ENCODE assay signal across 8 cellular contexts in the genomic region with DNA sequence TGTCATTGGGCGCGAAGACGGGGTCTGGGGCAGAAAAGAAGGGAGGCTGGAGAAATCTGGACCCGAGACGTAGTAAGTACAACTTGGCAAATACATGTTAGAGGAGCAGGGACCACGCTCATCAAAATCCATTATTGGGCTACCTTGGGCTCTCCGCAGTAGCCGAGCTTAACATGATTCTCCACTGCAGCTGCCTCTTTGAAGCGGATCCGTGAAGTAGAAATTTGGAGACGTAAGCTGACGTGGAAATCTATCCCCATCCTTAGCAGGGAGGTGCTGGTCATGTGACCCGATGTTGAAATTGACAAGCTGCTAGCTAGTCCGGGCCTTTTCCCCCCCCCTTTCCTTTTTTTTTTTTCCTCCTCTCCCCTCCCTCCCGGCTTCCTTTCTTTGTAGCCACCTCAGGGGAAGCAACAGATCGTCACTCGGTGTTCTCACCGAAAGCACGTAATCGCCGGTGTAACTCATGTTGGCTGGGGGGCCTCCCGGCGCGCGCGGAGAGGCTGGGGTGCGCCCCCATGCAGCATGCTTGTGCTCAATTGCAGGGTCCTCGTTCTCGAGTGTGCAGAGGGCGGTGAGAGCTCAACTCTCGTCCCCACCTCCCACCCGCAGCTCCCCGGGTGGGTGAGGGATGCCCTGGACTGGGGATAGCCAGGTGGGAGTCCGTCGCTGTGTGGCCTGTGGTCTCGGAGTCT. TPM values are rescaled to one million over a fixed set of nuclear protein-coding genes. Genes with fewer than 3 reads are reported as not detected.
DNase-seq lines count a peak whose midpoint lies in the region; ATAC-seq and TF ChIP-seq lines count a peak whose summit lies in the region.

TSS of gene HOXA11 (minus strand) at position 220 of the 695 bp plus-strand sequence. CDS start at position 132, 88 bp downstream.

- DNase-seq in heart left ventricle (peak in 1 of 5 donors; percentile 55), left ventricle myocardium superior (no peak), RWPE1 (ENCODE audit: low spot score) (peak; percentile 99), esophagus muscularis mucosa (ENCODE audit: extremely low spot score) (no peak), sciatic nerve (ENCODE audit: low spot score) (peak; percentile 76), NCI-H2029 (lab: John Stamatoyannopoulos, UW) (no peak), DMS114 treated with DMSO at 0.1 percent for 48 hours (lab: John Stamatoyannopoulos, UW; ENCODE audit: unreplicated experiment) (no peak)

- H3K4me1 ChIP-seq in heart left ventricle, result peaks cover 4 to 55% (median 33%) of the 10 kb centered on the region in 12 donors
- peaks cover 42 to 69% (median 52%) of the 10 kb centered on the region in 4 donors for H3K4me1 ChIP-seq in esophagus muscularis mucosa

- no peak for TF ChIP-seq EP300 in esophagus muscularis mucosa (IDR thresholded peaks at IDR 0.05)

- peak within 1 kb of the TSS in 1 of 12 donors; percentile 91 for H3K27ac ChIP-seq in heart left ventricle
- H3K27ac ChIP-seq in RWPE1, result peak within 1 kb of the TSS; percentile 98
- no peak within 1 kb of the TSS for H3K27ac ChIP-seq in esophagus muscularis mucosa (replicated peaks in 1 of 4)

- TF ChIP-seq POLR2A in heart left ventricle (IDR thresholded peaks at IDR 0.05) (no peak), esophagus muscularis mucosa (IDR thresholded peaks at IDR 0.05; ENCODE audit: low read depth) (no peak)

- peaks cover 84 to 100% (median 100%) of the 10 kb centered on the region in 9 donors for H3K27me3 ChIP-seq in heart left ventricle
- H3K27me3 ChIP-seq in esophagus muscularis mucosa, result peaks cover 15 to 100% (median 94%) of the 10 kb centered on the region in 4 donors

- H3K4me3 ChIP-seq in heart left ventricle (peak within 1 kb of the TSS; percentile 19 to 58 (median 36)), esophagus muscularis mucosa (peak within 1 kb of the TSS; percentile 38 to 49 (median 43))

- no peak for TF ChIP-seq CTCF in heart left ventricle (IDR thresholded peaks at IDR 0.05)
- TF ChIP-seq CTCF in RWPE1 (conservative IDR thresholded peaks at IDR 0.05; ENCODE audit: low read depth), result no peak
- no peak for TF ChIP-seq CTCF in esophagus muscularis mucosa (IDR thresholded peaks at IDR 0.05)

- WGBS in heart left ventricle, 4 donors, result 4 to 7% (median 5%) methylated on average over 28 to 36 of the region's 36 CpGs
- 6% methylated on average over 36 of the region's 36 CpGs for WGBS in esophagus muscularis mucosa

- ATAC-seq in heart left ventricle (peak in 1 of 4 donors; percentile 11), left ventricle myocardium superior (no peak), sciatic nerve (peak; percentile 78), HG03432 (IDR thresholded peaks at IDR 0.05; ENCODE audit: unreplicated experiment) (no peak)

- H3K36me3 ChIP-seq in heart left ventricle (no peaks in the 10 kb centered on the region), esophagus muscularis mucosa (no peaks in the 10 kb centered on the region)

- CTCF ChIA-PET in RWPE1 (lab: Yijun Ruan, JAX), result interaction anchor here (0.6 to 1.2 kb wide), 3 partner anchors 9 to 497 kb away, joined by 3 to 5 read pairs (median 3); no protein-coding TSS in a partner anchor

- intact Hi-C loops in heart left ventricle (cut with DNase I) (no loop called here), left ventricle myocardium superior (cut with micrococcal nuclease) (no loop called here), esophagus muscularis mucosa (cut with DNase I) (no loop called here), sciatic nerve (cut with DNase I) (no loop called here)

- H3K9me3 ChIP-seq in heart left ventricle (no peaks in the 10 kb centered on the region), esophagus muscularis mucosa (no peaks in the 10 kb centered on the region)

- POLR2A ChIA-PET in RWPE1 (lab: Yijun Ruan, JAX; ENCODE audit: low non-redundant PET), result interaction anchor here (1.1 kb wide), 1 partner anchor 12 kb away, joined by 4 read pairs; no protein-coding TSS in a partner anchor

RNA-seq across cellular contexts. Expression of gene HOXA11, which starts in this region (rescaled TPM):
- total RNA-seq in heart left ventricle (not detected), left ventricle myocardium superior (not detected), esophagus muscularis mucosa (not detected), sciatic nerve (1.3 TPM)
- polyA plus RNA-seq in heart left ventricle, result not detected

Comparison
In these comparisons a context has a peak if more than half of its experiments do, and no peak if none do; other contexts are left out.
1. DNase-seq: peak in RWPE1 (single experiment) and sciatic nerve (single experiment); none in left ventricle myocardium superior (single experiment), esophagus muscularis mucosa (single experiment), NCI-H2029 (single experiment) and DMS114 treated with DMSO at 0.1 percent for 48 hours (single experiment).